ENCODE assay signal across 18 cellular contexts in genomic region chrX:50036481-50036880, GRCh38.
"Had no signal": no experiment of that assay in that cellular context is flagged by ENCODE, and none has a peak within 500 bp of the region (broad histone marks: within the 10 kb centered on the region; RNA-seq: fewer than 3 reads in every experiment).

No MANE protein-coding gene starts in this region.

- H3K27me3 ChIP-seq: adrenal gland, colonic mucosa, hepatocyte, pancreas, sigmoid colon had no signal

- H3K36me3 Mint-ChIP-seq: stimulated activated effector memory CD8-positive, alpha-beta T cell treated with anti-CD3 and anti-CD28 coated beads, Interleukin-12 subunit alpha, Interleukin-12 subunit beta, amount 100 ng/mL, for 72 hours had no signal

- FAIRE-seq: bronchial epithelial cell, pancreas had no signal

- H3K36me3 ChIP-seq: adrenal gland, colonic mucosa, pancreas, sigmoid colon, stomach, WERI-Rb-1 had no signal

- H2AFZ ChIP-seq: hepatocyte had no signal

- H3K4me2 ChIP-seq: hepatocyte had no signal

- H3K9me3 Mint-ChIP-seq: activated naive CD4-positive, alpha-beta T cell treated with anti-CD3 and anti-CD28 coated beads, Interleukin-2, amount 50 U/mL, for 24 hours; activated T-cell treated with anti-CD3 and anti-CD28 coated beads, Interleukin-2, amount 50 U/mL, for 72 hours; stimulated activated effector memory CD8-positive, alpha-beta T cell treated with anti-CD3 and anti-CD28 coated beads, Interleukin-12 subunit alpha, Interleukin-12 subunit beta, amount 100 ng/mL, for 72 hours; type B pancreatic cell had no signal

- H3K27ac Mint-ChIP-seq: activated naive CD4-positive, alpha-beta T cell treated with anti-CD3 and anti-CD28 coated beads, Interleukin-2, amount 50 U/mL, for 24 hours; activated T-cell treated with anti-CD3 and anti-CD28 coated beads, Interleukin-2, amount 50 U/mL, for 72 hours; stimulated activated effector memory CD8-positive, alpha-beta T cell treated with anti-CD3 and anti-CD28 coated beads, Interleukin-12 subunit alpha, Interleukin-12 subunit beta, amount 100 ng/mL, for 72 hours; type B pancreatic cell had no signal

- H3K27ac ChIP-seq: colonic mucosa, hepatocyte, pancreas, sigmoid colon, stomach, WERI-Rb-1 had no signal

- H3K4me1 ChIP-seq: adrenal gland, colonic mucosa, pancreas, sigmoid colon had no signal

- H3K4me3 Mint-ChIP-seq: activated naive CD4-positive, alpha-beta T cell treated with anti-CD3 and anti-CD28 coated beads, Interleukin-2, amount 50 U/mL, for 24 hours; activated T-cell treated with anti-CD3 and anti-CD28 coated beads, Interleukin-2, amount 50 U/mL, for 72 hours; stimulated activated effector memory CD8-positive, alpha-beta T cell treated with anti-CD3 and anti-CD28 coated beads, Interleukin-12 subunit alpha, Interleukin-12 subunit beta, amount 100 ng/mL, for 72 hours; type B pancreatic cell had no signal

- H3K27me3 Mint-ChIP-seq: activated naive CD4-positive, alpha-beta T cell treated with anti-CD3 and anti-CD28 coated beads, Interleukin-2, amount 50 U/mL, for 24 hours; type B pancreatic cell had no signal

- H3K79me2 ChIP-seq: hepatocyte had no signal

- H3K9me3 ChIP-seq: adrenal gland, colonic mucosa, pancreas, sigmoid colon, stomach had no signal

- DNase-seq: activated CD4-positive, alpha-beta T cell treated with anti-CD3 and anti-CD28 coated beads, Interleukin-2, amount 50 U/mL, for 4 hours; activated effector memory CD4-positive, alpha-beta T cell treated with anti-CD3 and anti-CD28 coated beads, Interleukin-2, amount 50 U/mL, for 16 hours; activated T-cell treated with anti-CD3 and anti-CD28 coated beads, Interleukin-2, amount 50 U/mL, for 72 hours; adrenal gland; colonic mucosa; left colon; mammary epithelial cell; pancreas; sigmoid colon; stimulated activated CD4-positive, alpha-beta T cell treated with anti-CD3 and anti-CD28 coated beads, Interleukin-4, amount 100 ng/mL, for 24 hours; stomach; T1000; WERI-Rb-1 had no signal

- H3K4me1 Mint-ChIP-seq: activated naive CD4-positive, alpha-beta T cell treated with anti-CD3 and anti-CD28 coated beads, Interleukin-2, amount 50 U/mL, for 24 hours; stimulated activated effector memory CD8-positive, alpha-beta T cell treated with anti-CD3 and anti-CD28 coated beads, Interleukin-12 subunit alpha, Interleukin-12 subunit beta, amount 100 ng/mL, for 72 hours had no signal

- H3K4me3 ChIP-seq: colonic mucosa, hepatocyte, pancreas, sigmoid colon, stomach had no signal
